ENCODE assay signal across 17 cellular contexts in the genomic region with DNA sequence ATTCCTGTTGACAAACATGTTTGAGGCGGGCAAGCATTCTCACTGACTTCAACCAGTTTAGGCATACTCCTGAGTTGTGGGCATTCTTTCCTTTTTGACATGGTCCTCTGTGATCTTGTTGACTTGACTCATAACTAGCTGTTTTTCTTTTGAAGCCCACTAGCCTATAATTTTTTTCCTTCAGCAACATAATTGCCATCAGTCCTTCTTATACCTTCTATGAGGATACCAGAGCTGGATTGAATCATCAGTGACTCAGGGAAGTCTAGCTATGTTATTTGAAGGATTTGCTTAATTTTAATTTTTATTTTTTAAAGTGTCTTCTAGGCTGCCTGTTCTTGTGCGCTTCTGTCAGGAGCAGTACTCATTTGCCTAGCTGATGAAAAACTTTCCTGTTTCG.
DNase-seq lines count a peak whose midpoint lies in the region; ATAC-seq, FAIRE-seq and TF ChIP-seq lines count a peak whose summit lies in the region.
"Had no signal": no experiment of that assay in that cellular context is flagged by ENCODE, and none has a peak within 500 bp of the region (broad histone marks: within the 10 kb centered on the region; RNA-seq: fewer than 3 reads in every experiment).

No MANE protein-coding gene starts in this region.

- no peak overlapping the region for H2AFZ ChIP-seq in keratinocyte (ENCODE audit: control insufficient read depth, low read length)

- TF ChIP-seq CTCF in left ventricle myocardium inferior (IDR thresholded peaks at IDR 0.05; ENCODE audit: borderline replicate concordance) (no peak), keratinocyte (optimal IDR thresholded peaks at IDR 0.05 in 1 of 3, IDR thresholded peaks at IDR 0.05 in 1 of 3, conservative IDR thresholded peaks at IDR 0.05 in 1 of 3; ENCODE audit: extremely low read depth in 1 of 3, insufficient read depth in 2 of 3, low read length in 3 of 3) (no peak), vagina (IDR thresholded peaks at IDR 0.05) (no peak)

- intact Hi-C loops in left ventricle myocardium inferior (cut with micrococcal nuclease) (no loop called here), Right ventricle myocardium superior (cut with DNase I) (no loop called here), vagina (cut with DNase I) (loop anchor here (10.0 kb wide), 1 partner anchor 261 kb away; a partner anchor contains a TSS)

- FAIRE-seq in keratinocyte (lab: Jason Lieb, UNC) = peak; percentile 73
- no peak for FAIRE-seq in GM19239 (lab: Jason Lieb, UNC)
- FAIRE-seq: A204.1, colon, HepG2 had no signal

- H3K9me1 ChIP-seq in keratinocyte (ENCODE audit: control insufficient read depth, extremely low read depth, insufficient read depth, low read length) = no peaks in the 10 kb centered on the region

- dilution Hi-C loops in keratinocyte (cut with MboI; ENCODE audit: extremely low pct_ligation_motif_present, low sequenced_read_pairs) = no loop called here

- H3K79me2 ChIP-seq in keratinocyte (ENCODE audit: control insufficient read depth, insufficient read depth, low read length) = no peaks in the 10 kb centered on the region

- H3K27ac ChIP-seq in left ventricle myocardium inferior (replicated peaks) = peak overlapping the region; percentile 80
- H3K27ac ChIP-seq in caudate nucleus (ENCODE audit: low read depth, low read length) = peak overlapping the region; percentile 72
- peak overlapping the region; percentile 92 for H3K27ac ChIP-seq in keratinocyte (ENCODE audit: control insufficient read depth, insufficient read depth, low read length)
- H3K27ac ChIP-seq in vagina = peak overlapping the region; percentile 49

- H3K36me3 ChIP-seq in left ventricle myocardium inferior (peaks cover 20% of the 10 kb centered on the region), keratinocyte (ENCODE audit: control insufficient read depth in 2 of 2, extremely low read depth in 1 of 2, insufficient read depth in 2 of 2, low read length in 2 of 2) (peaks cover 0 to 1% of the 10 kb centered on the region in 2 experiments), vagina (no peaks in the 10 kb centered on the region)

- ATAC-seq in Right ventricle myocardium superior (ENCODE audit: poor library complexity) = no peak
- ATAC-seq: esophagus mucosa, HepG2, natural killer cell, T-cell had no signal

- H3K4me2 ChIP-seq in keratinocyte (ENCODE audit: control insufficient read depth, extremely low read depth, insufficient read depth, low read depth, low read length) = peak overlapping the region; percentile 76

- H3K9me3 ChIP-seq in left ventricle myocardium inferior (replicated peaks) = no peaks in the 10 kb centered on the region
- H3K9me3 ChIP-seq in keratinocyte (ENCODE audit: control insufficient read depth, low read depth, low read length) = no peaks in the 10 kb centered on the region
- no peaks in the 10 kb centered on the region for H3K9me3 ChIP-seq in vagina

- peaks cover 67% of the 10 kb centered on the region for H3K4me1 ChIP-seq in left ventricle myocardium inferior
- peaks cover 36% of the 10 kb centered on the region for H3K4me1 ChIP-seq in keratinocyte (ENCODE audit: control insufficient read depth, extremely low read depth, insufficient read depth, low read length)
- H3K4me1 ChIP-seq in vagina = peaks cover 77% of the 10 kb centered on the region

- no peak for DNase-seq in left ventricle myocardium inferior
- DNase-seq in Right ventricle myocardium superior = no peak
- DNase-seq in caudate nucleus (lab: John Stamatoyannopoulos, UW) = peak in 1 of 61 donors; percentile 25
- no peak for DNase-seq in keratinocyte (ENCODE audit: low read depth, low spot score)
- no peak for DNase-seq in vagina (ENCODE audit: extremely low spot score in 2 of 2)
- DNase-seq in NAMALWA (ENCODE audit: low spot score) = no peak
- DNase-seq in NK-92 (lab: John Stamatoyannopoulos, UW; ENCODE audit: unreplicated experiment) = no peak
- DNase-seq in GM19239 (ENCODE audit: insufficient read length, low spot score) = no peak
- DNase-seq: natural killer cell; NCI-H1105 treated with DMSO at 0.1 percent for 48 hours; NCI-H226; stimulated activated CD4-positive, alpha-beta T cell treated with anti-CD3 and anti-CD28 coated beads, Interleukin-2, amount 100 ng/mL, for 48 hours; T-cell had no signal

- H3K27me3 ChIP-seq in left ventricle myocardium inferior (ENCODE audit: low read depth) = no peaks in the 10 kb centered on the region
- H3K27me3 ChIP-seq in keratinocyte (ENCODE audit: control insufficient read depth, extremely low read depth, insufficient read depth, low read length) = no peaks in the 10 kb centered on the region
- no peaks in the 10 kb centered on the region for H3K27me3 ChIP-seq in vagina

- H3K9ac ChIP-seq in keratinocyte (ENCODE audit: control insufficient read depth, extremely low read depth, insufficient read depth, low read length) = peak overlapping the region; percentile 24

- H3K4me3 ChIP-seq in left ventricle myocardium inferior (no peak overlapping the region), keratinocyte (ENCODE audit: control insufficient read depth in 2 of 3, extremely low read depth in 1 of 3, insufficient read depth in 2 of 3, low read depth in 1 of 3, low read length in 3 of 3) (no peak overlapping the region), vagina (no peak overlapping the region)

- TF ChIP-seq POLR2A in vagina (IDR thresholded peaks at IDR 0.05) = no peak

- H4K20me1 ChIP-seq in keratinocyte (ENCODE audit: control insufficient read depth, extremely low read depth, insufficient read depth, low read length) = no peaks in the 10 kb centered on the region
